In genomic region chr14:21184252-21184651, GRCh38 we compare ENCODE assay signal across 24 cellular contexts. TPM values are rescaled to one million over a fixed set of nuclear protein-coding genes. Genes with fewer than 3 reads are reported as not detected.
"Had no signal": no experiment of that assay in that cellular context is flagged by ENCODE, and none has a peak within 500 bp of the region (broad histone marks: within the 10 kb centered on the region; RNA-seq: fewer than 3 reads in every experiment).

No MANE protein-coding gene starts in this region.

- DNase-seq: cerebellar nuclear complex; effector CD4-positive, alpha-beta T cell; endodermal cell; gastrocnemius medialis; heart right ventricle; hypothalamus; islet precursor cell; lower lobe of right lung; midbrain; naive B cell; nephron progenitor cell; psoas muscle; retina; stimulated activated CD4-positive, alpha-beta T cell treated with anti-CD3 and anti-CD28 coated beads, Interleukin-2, amount 100 ng/mL, for 48 hours; stimulated activated naive CD4-positive, alpha-beta T cell treated with Interleukin-2 at 50 U/mL for 16 hours; transverse colon had no signal

- H3K4me3 ChIP-seq: cardiac muscle cell, gastrocnemius medialis, heart right ventricle, lower lobe of right lung, psoas muscle, smooth muscle cell, transverse colon had no signal

- H3K27ac ChIP-seq: cardiac muscle cell, gastrocnemius medialis, heart right ventricle, lower lobe of right lung, psoas muscle had no signal

- H3K27me3 ChIP-seq: cardiac muscle cell, gastrocnemius medialis, heart right ventricle, transverse colon had no signal

- H3K36me3 ChIP-seq: cardiac muscle cell, gastrocnemius medialis, heart right ventricle, lower lobe of right lung, transverse colon had no signal

- H3K4me1 Mint-ChIP-seq: memory B cell, naive B cell, nephron progenitor cell had no signal

- H3K4me1 ChIP-seq: gastrocnemius medialis, lower lobe of right lung, psoas muscle, transverse colon had no signal

- H3K4me2 ChIP-seq: smooth muscle cell had no signal

- H3K4me3 Mint-ChIP-seq: dendritic cell treated with granulocyte-macrophage colony-stimulating factor and Interleukin-4, amounts not matched to agents 40 ng/mL and 50 ng/mL, for 4 days; endodermal cell; memory B cell; naive B cell; nephron progenitor cell had no signal

- H3K27ac Mint-ChIP-seq: dendritic cell treated with granulocyte-macrophage colony-stimulating factor and Interleukin-4, amounts not matched to agents 40 ng/mL and 50 ng/mL, for 4 days; endodermal cell; memory B cell; naive B cell; nephron progenitor cell had no signal

- ATAC-seq: gastrocnemius medialis, left lobe of liver, lower lobe of right lung, psoas muscle had no signal

- H3K9me3 ChIP-seq: gastrocnemius medialis, psoas muscle had no signal

RNA-seq across cellular contexts. Expression of gene OR5AU1, which starts 28.4 kb away (rescaled TPM):
- total RNA-seq: cardiac muscle cell, endodermal cell, endothelial cell of umbilical vein, gastrocnemius medialis, heart right ventricle, left lobe of liver, lower lobe of right lung, smooth muscle cell, temporal lobe, transverse colon, ureter had no signal
